Comparison of ENCODE assay signal across 18 cellular contexts in genomic region chr9:85484235-85484634, GRCh38.
"Had no signal": no experiment of that assay in that cellular context is flagged by ENCODE, and none has a peak within 500 bp of the region (broad histone marks: within the 10 kb centered on the region; RNA-seq: fewer than 3 reads in every experiment).

No MANE protein-coding gene starts in this region.

- H3K9ac ChIP-seq: parathyroid adenoma had no signal

- DNase-seq: colonic mucosa; effector CD8-positive, alpha-beta T cell; endodermal cell; esophagus squamous epithelium; gastrocnemius medialis; head of caudate nucleus; mesenchymal stem cell; mucosa of descending colon; naive B cell; stimulated activated CD4-positive, alpha-beta T cell treated with anti-CD3 and anti-CD28 coated beads, Interleukin-2, amount 100 ng/mL, for 24 hours; stimulated activated CD4-positive, alpha-beta T cell treated with anti-CD3 and anti-CD28 coated beads, Interleukin-4, amount 100 ng/mL, for 4 hours; stimulated activated naive CD8-positive, alpha-beta T cell treated with anti-CD3 and anti-CD28 coated beads, Interleukin-15, Interleukin-2, amounts not matched to agents 100 U/mL and 50 U/mL, for 24 hours; substantia nigra; testis; tibial artery had no signal

- H2AFZ ChIP-seq: parathyroid adenoma had no signal

- H3K27ac ChIP-seq: colonic mucosa, esophagus squamous epithelium, gastrocnemius medialis, parathyroid adenoma, right atrium auricular region, testis, tibial artery had no signal

- H3K27me3 ChIP-seq: colonic mucosa, gastrocnemius medialis, right atrium auricular region, testis, tibial artery had no signal

- H3K36me3 ChIP-seq: colonic mucosa, esophagus squamous epithelium, gastrocnemius medialis, right atrium auricular region, tibial artery had no signal

- H3K79me2 ChIP-seq: parathyroid adenoma had no signal

- H3K4me3 ChIP-seq: colonic mucosa, esophagus squamous epithelium, gastrocnemius medialis, lung, mucosa of descending colon, right atrium auricular region, testis, tibial artery had no signal

- H3K9me3 ChIP-seq: colonic mucosa, gastrocnemius medialis, mucosa of descending colon, right atrium auricular region, testis, tibial artery had no signal

- H3K4me1 ChIP-seq: colonic mucosa, gastrocnemius medialis, parathyroid adenoma, right atrium auricular region, tibial artery had no signal
